ENCODE assay signal across 8 cellular contexts in the genomic region with DNA sequence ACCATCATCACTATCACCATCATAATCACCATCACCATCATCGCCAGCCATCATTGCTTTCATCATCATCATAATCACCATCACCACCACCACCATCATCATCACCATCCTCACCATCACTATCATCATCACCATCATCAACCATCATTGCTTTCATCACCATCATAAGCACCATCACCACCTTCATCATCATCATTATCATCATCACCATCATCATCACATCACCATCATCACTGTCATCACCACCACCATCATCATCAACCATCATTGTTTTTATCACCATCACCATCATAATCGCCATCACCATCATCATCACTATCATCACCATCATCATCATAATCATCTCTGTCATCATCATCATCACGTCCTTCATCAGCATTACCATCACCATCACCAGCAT. TPM values are rescaled to one million over a fixed set of nuclear protein-coding genes. Genes with fewer than 3 reads are reported as not detected.
"Had no signal": no experiment of that assay in that cellular context is flagged by ENCODE, and none has a peak within 500 bp of the region (broad histone marks: within the 10 kb centered on the region; RNA-seq: fewer than 3 reads in every experiment).

No MANE protein-coding gene starts in this region.

- H3K4me2 ChIP-seq: GM23338 had no signal

- H3K36me3 ChIP-seq: HAP-1 had no signal

- H2AFZ ChIP-seq: GM23338 had no signal

- H3K4me3 Mint-ChIP-seq: GM23338, IgD-negative memory B cell had no signal

- H3K4me3 ChIP-seq: GM23338, HAP-1 had no signal

- ATAC-seq: GM23338, HCT116 had no signal

- H3K27ac Mint-ChIP-seq: GM23338, IgD-negative memory B cell had no signal

- DNase-seq: H7, KG1 had no signal

RNA-seq across cellular contexts. Expression of a gene that starts 44.2 kb away (rescaled TPM):
- total RNA-seq: GM23338, H4, H7, HT-29 had no signal
- polyA plus RNA-seq: GM23338, IgD-negative memory B cell had no signal

RNA-seq across cellular contexts. Expression of a gene that starts 57.8 kb away (rescaled TPM):
- total RNA-seq: GM23338, H4, H7 had no signal
- polyA plus RNA-seq: GM23338, IgD-negative memory B cell had no signal
